In genomic region chr19:31127132-31127967, GRCh38 we compare ENCODE assay signal across 14 cellular contexts.
DNase-seq lines count a peak whose midpoint lies in the region; ATAC-seq and TF ChIP-seq lines count a peak whose summit lies in the region.
"Had no signal": no experiment of that assay in that cellular context is flagged by ENCODE, and none has a peak within 500 bp of the region (broad histone marks: within the 10 kb centered on the region; RNA-seq: fewer than 3 reads in every experiment).

No MANE protein-coding gene starts in this region.

- H3K9me3 ChIP-seq in endodermal cell (ENCODE audit: control insufficient read depth, low read length), result no peaks in the 10 kb centered on the region
- H3K9me3 ChIP-seq: heart right ventricle had no signal

- peaks cover 17% of the 10 kb centered on the region for H3K27me3 Mint-ChIP-seq in endodermal cell (ENCODE audit: insufficient read depth)
- peaks cover under 1% of the 10 kb centered on the region for H3K27me3 Mint-ChIP-seq in activated naive CD8-positive, alpha-beta T cell treated with anti-CD3 and anti-CD28 coated beads for 36 hours

- DNase-seq in AG20443 (ENCODE audit: low spot score) (peak; percentile 95), M059J (ENCODE audit: low read depth) (peak; percentile 85), endodermal cell (peak; percentile 64), non-pigmented ciliary epithelial cell (ENCODE audit: low read depth) (peak; percentile 94), Kasumi-1 (lab: John Stamatoyannopoulos, UW) (no peak)
- no peak for DNase-seq in activated naive CD8-positive, alpha-beta T cell treated with anti-CD3 and anti-CD28 coated beads for 36 hours
- DNase-seq: DMS79 treated with DMSO at 0.1 percent for 48 hours, heart right ventricle, NCI-H2081 treated with DMSO at 0.1 percent for 48 hours, T-helper 2 cell had no signal

- peaks cover 3% of the 10 kb centered on the region for H3K4me1 Mint-ChIP-seq in endodermal cell
- peaks cover 4% of the 10 kb centered on the region for H3K4me1 Mint-ChIP-seq in activated naive CD8-positive, alpha-beta T cell treated with anti-CD3 and anti-CD28 coated beads for 36 hours

- H3K4me3 ChIP-seq in endodermal cell (ENCODE audit: low read length), result no peak overlapping the region
- H3K4me3 ChIP-seq: heart right ventricle had no signal

- no peaks in the 10 kb centered on the region for H3K27me3 ChIP-seq in endodermal cell (ENCODE audit: control insufficient read depth, insufficient read depth, low read length, poor library complexity, severe bottlenecking)
- H3K27me3 ChIP-seq: heart right ventricle had no signal

- H3K4me1 ChIP-seq in endodermal cell (ENCODE audit: control insufficient read depth, insufficient read depth, low read length), result no peaks in the 10 kb centered on the region
- H3K4me1 ChIP-seq: heart right ventricle, parathyroid adenoma had no signal

- ATAC-seq in HG02973 (IDR thresholded peaks at IDR 0.05; ENCODE audit: unreplicated experiment), result no peak
- no peak for ATAC-seq in HG02938 (IDR thresholded peaks at IDR 0.05; ENCODE audit: unreplicated experiment)
- ATAC-seq: heart right ventricle had no signal

- no peak overlapping the region for H3K27ac ChIP-seq in endodermal cell (ENCODE audit: low read depth, low read length)
- H3K27ac ChIP-seq: heart right ventricle, parathyroid adenoma had no signal

- H3K36me3 ChIP-seq in endodermal cell (ENCODE audit: control insufficient read depth, insufficient read depth, low read length), result no peaks in the 10 kb centered on the region
- H3K36me3 ChIP-seq: heart right ventricle had no signal

- H3K4me3 Mint-ChIP-seq in endodermal cell, result no peak overlapping the region
- no peak overlapping the region for H3K4me3 Mint-ChIP-seq in activated naive CD8-positive, alpha-beta T cell treated with anti-CD3 and anti-CD28 coated beads for 36 hours
- H3K4me3 Mint-ChIP-seq: activated naive CD8-positive, alpha-beta T cell had no signal

- H3K9me3 Mint-ChIP-seq in endodermal cell, result no peaks in the 10 kb centered on the region
- H3K9me3 Mint-ChIP-seq in activated naive CD8-positive, alpha-beta T cell treated with anti-CD3 and anti-CD28 coated beads for 36 hours, result peaks cover 1% of the 10 kb centered on the region

- H3K36me3 Mint-ChIP-seq in endodermal cell (ENCODE audit: low read depth), result peaks cover 1% of the 10 kb centered on the region
- no peaks in the 10 kb centered on the region for H3K36me3 Mint-ChIP-seq in activated naive CD8-positive, alpha-beta T cell treated with anti-CD3 and anti-CD28 coated beads for 36 hours
- H3K36me3 Mint-ChIP-seq: activated naive CD8-positive, alpha-beta T cell had no signal

- H3K9ac ChIP-seq in endodermal cell (ENCODE audit: extremely low read depth, low read length, poor library complexity, severe bottlenecking), result no peak overlapping the region
- H3K9ac ChIP-seq: parathyroid adenoma had no signal

- WGBS in endodermal cell (ENCODE audit: insufficient coverage in 1 of 2, insufficient read length in 1 of 2), 2 experiments, result 60 to 85% methylated on average over 5 to 14 of the region's 14 CpGs

- no peak for TF ChIP-seq CTCF in endodermal cell (conservative IDR thresholded peaks at IDR 0.05)

- H3K27ac Mint-ChIP-seq in endodermal cell, result no peak overlapping the region
- no peak overlapping the region for H3K27ac Mint-ChIP-seq in activated naive CD8-positive, alpha-beta T cell treated with anti-CD3 and anti-CD28 coated beads for 36 hours
- H3K27ac Mint-ChIP-seq: activated naive CD8-positive, alpha-beta T cell had no signal

Comparison
In these comparisons a context has a peak if more than half of its experiments do, and no peak if none do; other contexts are left out.
1. DNase-seq: peak in AG20443 (single experiment), M059J (single experiment), endodermal cell (single experiment) and non-pigmented ciliary epithelial cell (single experiment); none in activated naive CD8-positive, alpha-beta T cell treated with anti-CD3 and anti-CD28 coated beads for 36 hours (single experiment) and Kasumi-1 (0 of 2).